8 cellular contexts compared by ENCODE assay signal in genomic region chr1:236795757-236796719, GRCh38. TPM values are rescaled to one million over a fixed set of nuclear protein-coding genes. Genes with fewer than 3 reads are reported as not detected.
A peak's percentile ranks its signal among the peaks of the same experiment; 100 is the strongest.
DNase-seq lines count a peak whose midpoint lies in the region; ATAC-seq lines count a peak whose summit lies in the region.

No MANE protein-coding gene starts in this region.

- peaks cover 15 to 17% of the 10 kb centered on the region in 2 donors for H3K36me3 Mint-ChIP-seq in activated naive CD4-positive, alpha-beta T cell treated with anti-CD3 and anti-CD28 coated beads, Interleukin-2, amount 50 U/mL, for 72 hours

- ATAC-seq in HG02763 (IDR thresholded peaks at IDR 0.05; ENCODE audit: unreplicated experiment), result peak; percentile 27
- ATAC-seq in activated naive CD4-positive, alpha-beta T cell treated with anti-CD3 and anti-CD28 coated beads, Interleukin-2, amount 50 U/mL, for 72 hours, result peak in 1 of 2 donors; percentile 2
- peak; percentile 52 for ATAC-seq in left ventricle myocardium superior

- peak overlapping the region; percentile 98 for H3K4me3 ChIP-seq in skeletal muscle cell (ENCODE audit: low read depth, low read length)

- intact Hi-C loops in left ventricle myocardium superior (cut with micrococcal nuclease), result no loop called here

- DNase-seq in SIG-M5 treated with dmso at 0.1 percent for 504 hours (lab: John Stamatoyannopoulos, UW; ENCODE audit: unreplicated experiment) (peak; percentile 57), SIG-M5 (lab: John Stamatoyannopoulos, UW) (no peak), NCI-H526 treated with DMSO at 0.1 percent for 48 hours (lab: John Stamatoyannopoulos, UW) (peak; percentile 39), left ventricle myocardium superior (no peak), skeletal muscle cell (ENCODE audit: low read depth) (no peak), cerebellar nuclear complex (lab: John Stamatoyannopoulos, UW) (no peak)
- DNase-seq in activated naive CD4-positive, alpha-beta T cell treated with anti-CD3 and anti-CD28 coated beads, Interleukin-2, amount 50 U/mL, for 72 hours (ENCODE audit: low spot score in 2 of 2), result no peak

- no peaks in the 10 kb centered on the region for H3K9me3 Mint-ChIP-seq in activated naive CD4-positive, alpha-beta T cell treated with anti-CD3 and anti-CD28 coated beads, Interleukin-2, amount 50 U/mL, for 72 hours

- peak overlapping the region; percentile 98 for H3K27ac Mint-ChIP-seq in activated naive CD4-positive, alpha-beta T cell treated with anti-CD3 and anti-CD28 coated beads, Interleukin-2, amount 50 U/mL, for 72 hours

RNA-seq across cellular contexts. Expression of gene MTR, which starts 0.9 kb away (rescaled TPM):
- total RNA-seq in activated naive CD4-positive, alpha-beta T cell treated with anti-CD3 and anti-CD28 coated beads, Interleukin-2, amount 50 U/mL, for 72 hours, result 10 to 100 TPM; 67.4 to 68.7 TPM
- 52.7 TPM for total RNA-seq in left ventricle myocardium superior

Comparison
In these comparisons a context has a peak if more than half of its experiments do, and no peak if none do; other contexts are left out.
1. DNase-seq: peak in SIG-M5 treated with dmso at 0.1 percent for 504 hours (single experiment) and NCI-H526 treated with DMSO at 0.1 percent for 48 hours (single experiment); none in SIG-M5 (single experiment), activated naive CD4-positive, alpha-beta T cell treated with anti-CD3 and anti-CD28 coated beads, Interleukin-2, amount 50 U/mL, for 72 hours (0 of 2), left ventricle myocardium superior (single experiment), skeletal muscle cell (single experiment) and cerebellar nuclear complex (0 of 2).